Comparison of ENCODE assay signal across 30 cellular contexts in genomic region chr14:104957146-104958113, GRCh38. TPM values are rescaled to one million over a fixed set of nuclear protein-coding genes. Genes with fewer than 3 reads are reported as not detected.
DNase-seq lines count a peak whose midpoint lies in the region; ATAC-seq and TF ChIP-seq lines count a peak whose summit lies in the region.
"Had no signal": no experiment of that assay in that cellular context is flagged by ENCODE, and none has a peak within 500 bp of the region (broad histone marks: within the 10 kb centered on the region; RNA-seq: fewer than 3 reads in every experiment).

No MANE protein-coding gene starts in this region.

- H3K27ac Mint-ChIP-seq in osteocyte (ENCODE audit: unreplicated experiment) = peak overlapping the region; percentile 28
- no peak overlapping the region for H3K27ac Mint-ChIP-seq in activated naive CD8-positive, alpha-beta T cell treated with anti-CD3 and anti-CD28 coated beads for 36 hours
- H3K27ac Mint-ChIP-seq: activated CD4-positive, alpha-beta T cell treated with anti-CD3 and anti-CD28 coated beads for 36 hours; activated naive CD8-positive, alpha-beta T cell treated with anti-CD3 and anti-CD28 coated beads, Interleukin-2, amount 10 ng/mL, durations not matched to agents 7 days and 5 days; CD4-positive, alpha-beta T cell; dendritic cell treated with granulocyte-macrophage colony-stimulating factor and Interleukin-4, amounts not matched to agents 40 ng/mL and 50 ng/mL, for 4 days; endodermal cell; progenitor cell of endocrine pancreas; T-helper 17 cell had no signal

- no peaks in the 10 kb centered on the region for H3K9me3 Mint-ChIP-seq in osteocyte (ENCODE audit: unreplicated experiment)
- no peaks in the 10 kb centered on the region for H3K9me3 Mint-ChIP-seq in activated naive CD8-positive, alpha-beta T cell treated with anti-CD3 and anti-CD28 coated beads for 36 hours
- H3K9me3 Mint-ChIP-seq: activated naive CD8-positive, alpha-beta T cell treated with anti-CD3 and anti-CD28 coated beads, Interleukin-2, amount 10 ng/mL, durations not matched to agents 7 days and 5 days; CD4-positive, alpha-beta T cell; dendritic cell treated with granulocyte-macrophage colony-stimulating factor and Interleukin-4, amounts not matched to agents 40 ng/mL and 50 ng/mL, for 4 days; endodermal cell had no signal

- peaks cover 10% of the 10 kb centered on the region for H3K4me1 Mint-ChIP-seq in osteocyte (ENCODE audit: unreplicated experiment)
- no peaks in the 10 kb centered on the region for H3K4me1 Mint-ChIP-seq in activated naive CD8-positive, alpha-beta T cell treated with anti-CD3 and anti-CD28 coated beads for 36 hours
- H3K4me1 Mint-ChIP-seq: activated CD4-positive, alpha-beta T cell treated with anti-CD3 and anti-CD28 coated beads for 36 hours; activated naive CD8-positive, alpha-beta T cell treated with anti-CD3 and anti-CD28 coated beads, Interleukin-2, amount 10 ng/mL, durations not matched to agents 7 days and 5 days; endodermal cell had no signal

- H3K4me3 Mint-ChIP-seq in osteocyte (ENCODE audit: unreplicated experiment) = no peak overlapping the region
- no peak overlapping the region for H3K4me3 Mint-ChIP-seq in activated naive CD8-positive, alpha-beta T cell treated with anti-CD3 and anti-CD28 coated beads for 36 hours
- H3K4me3 Mint-ChIP-seq: activated CD4-positive, alpha-beta T cell treated with anti-CD3 and anti-CD28 coated beads for 36 hours; activated naive CD8-positive, alpha-beta T cell treated with anti-CD3 and anti-CD28 coated beads, Interleukin-2, amount 10 ng/mL, durations not matched to agents 7 days and 5 days; CD4-positive, alpha-beta T cell; dendritic cell treated with granulocyte-macrophage colony-stimulating factor and Interleukin-4, amounts not matched to agents 40 ng/mL and 50 ng/mL, for 4 days; endodermal cell; T-helper 17 cell had no signal

- CTCF ChIA-PET in RWPE1 (lab: Yijun Ruan, JAX) = no interaction called here

- TF ChIP-seq CTCF in RWPE1 (conservative IDR thresholded peaks at IDR 0.05; ENCODE audit: low read depth) (no peak), osteocyte (IDR thresholded peaks at IDR 0.05) (no peak)

- POLR2A ChIA-PET in RWPE1 (lab: Yijun Ruan, JAX; ENCODE audit: low non-redundant PET) = no interaction called here

- no peak for ATAC-seq in left ventricle myocardium superior
- no peak for ATAC-seq in HG03045 (IDR thresholded peaks at IDR 0.05; ENCODE audit: unreplicated experiment)
- ATAC-seq: activated CD4-positive, alpha-beta T cell treated with anti-CD3 and anti-CD28 coated beads for 36 hours; gastroesophageal sphincter; SK-N-SH treated with all-trans-retinoic acid at 6 μM for 48 hours; T-helper 17 cell had no signal

- H3K36me3 Mint-ChIP-seq in osteocyte (ENCODE audit: unreplicated experiment) = peaks cover 41% of the 10 kb centered on the region
- H3K36me3 Mint-ChIP-seq in activated naive CD8-positive, alpha-beta T cell treated with anti-CD3 and anti-CD28 coated beads for 36 hours = no peaks in the 10 kb centered on the region
- H3K36me3 Mint-ChIP-seq: activated naive CD8-positive, alpha-beta T cell treated with anti-CD3 and anti-CD28 coated beads, Interleukin-2, amount 10 ng/mL, durations not matched to agents 7 days and 5 days had no signal

- intact Hi-C loops in left ventricle myocardium superior (cut with micrococcal nuclease) = no loop called here

- no peaks in the 10 kb centered on the region for H3K27me3 Mint-ChIP-seq in osteocyte (ENCODE audit: unreplicated experiment)
- H3K27me3 Mint-ChIP-seq in activated naive CD8-positive, alpha-beta T cell treated with anti-CD3 and anti-CD28 coated beads for 36 hours = peaks cover 4% of the 10 kb centered on the region

- peak overlapping the region; percentile 50 for H3K27ac ChIP-seq in RWPE1
- H3K27ac ChIP-seq: 22Rv1, suprapubic skin had no signal

- DNase-seq in NCI-H146 (lab: John Stamatoyannopoulos, UW) (peak; percentile 52), NCI-H146 treated with DMSO at 0.1 percent for 48 hours (lab: John Stamatoyannopoulos, UW; ENCODE audit: unreplicated experiment) (no peak), RWPE1 (ENCODE audit: low spot score) (no peak), left ventricle myocardium superior (peak; percentile 16), osteocyte (ENCODE audit: extremely low spot score, unreplicated experiment) (no peak), HuH-7.5 (ENCODE audit: low spot score) (no peak)
- no peak for DNase-seq in activated naive CD8-positive, alpha-beta T cell treated with anti-CD3 and anti-CD28 coated beads for 36 hours
- DNase-seq: activated CD4-positive, alpha-beta T cell treated with anti-CD3 and anti-CD28 coated beads for 36 hours; activated effector memory CD4-positive, alpha-beta T cell treated with Interleukin-2 at 50 U/mL for 16 hours; activated naive CD8-positive, alpha-beta T cell treated with anti-CD3 and anti-CD28 coated beads, Interleukin-2, amount 10 ng/mL, durations not matched to agents 7 days and 5 days; activated T-cell treated with anti-CD3 and anti-CD28 coated beads for 4 hours; CD4-positive, alpha-beta T cell; central memory CD4-positive, alpha-beta T cell; endodermal cell; hippocampal formation; MV-4-11; NCI-H187; NCI-H2227 treated with DMSO at 0.1 percent for 48 hours; NCI-H774; RPMI8226; stimulated activated CD4-positive, alpha-beta T cell treated with anti-CD3 and anti-CD28 coated beads, Interleukin-15, amount 100 ng/mL, for 24 hours; stimulated activated naive CD4-positive, alpha-beta T cell; T-helper 17 cell had no signal

RNA-seq across cellular contexts. Expression of gene AHNAK2, which starts 20.7 kb away (rescaled TPM):
- total RNA-seq in left ventricle myocardium superior (2.5 TPM), osteocyte (145 and 183 TPM in 2 replicates)
- total RNA-seq in activated naive CD8-positive, alpha-beta T cell treated with anti-CD3 and anti-CD28 coated beads for 36 hours = under 1 TPM in 1 of 2 experiments, not detected in 1; 0.02 TPM
- total RNA-seq: T-helper 17 cell had no signal

RNA-seq across cellular contexts. Expression of gene CLBA1, which starts 28.2 kb away (rescaled TPM):
- total RNA-seq in left ventricle myocardium superior (1.5 TPM), osteocyte (7.5 and 7.7 TPM in 2 replicates)
- 1 to 10 TPM; 1.5 to 1.9 TPM for total RNA-seq in activated naive CD8-positive, alpha-beta T cell treated with anti-CD3 and anti-CD28 coated beads for 36 hours

RNA-seq across cellular contexts. Expression of gene PLD4, which starts 32.8 kb away (rescaled TPM):
- total RNA-seq in left ventricle myocardium superior = 0.27 TPM
- 0.05 and 0.18 TPM in 2 replicates for total RNA-seq in osteocyte
- not detected for total RNA-seq in activated naive CD8-positive, alpha-beta T cell treated with anti-CD3 and anti-CD28 coated beads for 36 hours
- total RNA-seq: activated CD4-positive, alpha-beta T cell treated with anti-CD3 and anti-CD28 coated beads for 36 hours; endodermal cell had no signal

Comparison
In these comparisons a context has a peak if more than half of its experiments do, and no peak if none do; other contexts are left out.
1. DNase-seq: peak in NCI-H146 (single experiment) and left ventricle myocardium superior (single experiment); none in NCI-H146 treated with DMSO at 0.1 percent for 48 hours (single experiment), RWPE1 (single experiment), osteocyte (single experiment), activated naive CD8-positive, alpha-beta T cell treated with anti-CD3 and anti-CD28 coated beads for 36 hours (single experiment) and HuH-7.5 (single experiment).
2. RNA of gene AHNAK2, which starts 20.7 kb away (total RNA-seq): 145 to 183 TPM in osteocyte; 2.5 TPM in left ventricle myocardium superior (single experiment) and 0.02 TPM in activated naive CD8-positive, alpha-beta T cell treated with anti-CD3 and anti-CD28 coated beads for 36 hours; every median in the first group is over 10 times any median in the second.